ENCODE assay signal across 8 cellular contexts in the genomic region with DNA sequence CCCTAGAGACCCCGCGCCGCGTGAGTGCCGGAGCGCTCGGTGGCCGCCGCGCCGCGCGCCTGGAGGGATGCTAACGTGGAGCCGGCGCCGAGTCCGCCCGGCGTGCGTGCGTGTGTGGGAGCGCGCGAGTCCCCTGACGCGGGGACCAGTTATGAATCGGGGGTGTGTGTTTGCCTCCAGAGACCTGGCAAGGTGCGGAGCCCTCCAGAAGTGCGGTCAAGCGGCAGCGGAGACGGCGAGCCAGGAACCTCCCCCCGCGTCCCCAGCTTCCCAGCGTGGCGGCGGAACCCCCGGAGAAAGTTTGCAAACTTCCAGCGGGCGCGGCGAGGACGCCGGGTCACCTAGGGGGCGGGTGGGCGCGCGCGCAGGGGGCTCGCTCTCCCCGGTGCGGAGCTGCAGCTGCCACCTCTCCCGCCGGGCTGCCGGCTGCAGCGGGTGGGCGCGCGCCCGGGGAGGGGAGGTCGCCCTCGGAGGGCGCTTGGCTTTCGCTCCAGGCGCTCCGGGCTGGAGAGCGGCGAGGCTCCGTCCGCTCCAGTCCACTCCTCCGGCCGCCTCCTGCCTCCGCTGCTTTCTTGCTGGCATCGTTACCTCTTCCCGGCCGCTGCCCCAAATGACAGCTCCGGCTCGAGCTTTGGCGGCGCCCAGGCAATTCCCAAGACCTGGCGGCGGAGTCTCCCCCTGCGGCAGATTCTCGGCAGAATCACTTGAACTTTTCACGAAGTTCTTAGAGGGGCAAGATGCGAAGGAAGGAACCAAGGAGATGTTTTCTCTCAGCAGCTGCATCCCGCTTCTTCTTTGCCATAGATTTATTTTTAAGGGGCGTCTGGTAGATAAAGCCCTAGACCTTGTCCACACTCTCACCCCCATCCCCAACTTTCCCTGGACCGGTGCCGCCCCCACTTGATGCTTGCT. TPM values are rescaled to one million over a fixed set of nuclear protein-coding genes. Genes with fewer than 3 reads are reported as not detected.
DNase-seq lines count a peak whose midpoint lies in the region; ATAC-seq, FAIRE-seq and TF ChIP-seq lines count a peak whose summit lies in the region.

No MANE protein-coding gene starts in this region.

- ATAC-seq in GM18511 (IDR thresholded peaks at IDR 0.05; ENCODE audit: unreplicated experiment) (peak; percentile 32), SK-N-SH treated with all-trans-retinoic acid at 6 μM for 48 hours (peak; percentile 63), HG03432 (IDR thresholded peaks at IDR 0.05; ENCODE audit: unreplicated experiment) (no peak)

- H3K27me3 ChIP-seq in muscle layer of duodenum (ENCODE audit: low read depth, low read length) (peaks cover 10% of the 10 kb centered on the region), small intestine (ENCODE audit: control insufficient read depth in 2 of 2, insufficient read depth in 2 of 2, low read length in 2 of 2) (peaks cover 4 to 13% of the 10 kb centered on the region in 2 donors)

- H3K36me3 ChIP-seq in muscle layer of duodenum (ENCODE audit: control insufficient read depth in 1 of 2, insufficient read depth in 2 of 2, low read length in 2 of 2) = no peaks in the 10 kb centered on the region
- no peaks in the 10 kb centered on the region for H3K36me3 ChIP-seq in small intestine (ENCODE audit: control insufficient read depth in 2 of 2, insufficient read depth in 2 of 2, low read length in 2 of 2)

- no peaks in the 10 kb centered on the region for H3K9me3 ChIP-seq in muscle layer of duodenum (ENCODE audit: control insufficient read depth in 1 of 2, low read length in 2 of 2)
- no peaks in the 10 kb centered on the region for H3K9me3 ChIP-seq in small intestine (ENCODE audit: control insufficient read depth, low read depth)

- H3K4me3 ChIP-seq in muscle layer of duodenum (ENCODE audit: low read depth in 1 of 2, low read length in 2 of 2) = peak overlapping the region; percentile 74 to 80
- H3K4me3 ChIP-seq in small intestine (ENCODE audit: low read depth in 1 of 2, low read length in 2 of 2) = no peak overlapping the region

- in situ Hi-C loops in ACHN (cut with HindIII; ENCODE audit: low pct_ligation_motif_present, low pct_unique_long_range_greater_than_20kb, low sequenced_read_pairs) = no loop called here

- H3K4me1 ChIP-seq in muscle layer of duodenum (ENCODE audit: control insufficient read depth in 1 of 2, insufficient read depth in 2 of 2, low read length in 2 of 2) = no peaks in the 10 kb centered on the region
- H3K4me1 ChIP-seq in small intestine (ENCODE audit: control insufficient read depth in 2 of 2, insufficient read depth in 1 of 2, low read depth in 1 of 2, low read length in 1 of 2) = peaks cover 0 to 6% of the 10 kb centered on the region in 2 donors

- no peak for FAIRE-seq in small intestine (lab: Jason Lieb, UNC)

- WGBS in small intestine, 3 donors = 1 to 7% (median 5%) methylated on average over 69 to 92 of the region's 92 CpGs

- peak; percentile 63 for DNase-seq in ACHN
- DNase-seq in epithelial cell of prostate (ENCODE audit: low read depth, low spot score) = no peak
- no peak for DNase-seq in superior temporal gyrus (ENCODE audit: extremely low spot score)
- no peak for DNase-seq in small intestine

- peak overlapping the region; percentile 55 for H3K27ac ChIP-seq in epithelial cell of prostate
- peak overlapping the region; percentile 82 for H3K27ac ChIP-seq in muscle layer of duodenum (ENCODE audit: low read length)
- peak overlapping the region in 1 of 2 donors; percentile 78 for H3K27ac ChIP-seq in small intestine (ENCODE audit: low read depth in 1 of 2, low read length in 1 of 2)

TF ChIP-seq in SK-N-SH treated with all-trans-retinoic acid at 6 μM for 48 hours, 23 proteins besides CTCF, POLR2A, EP300 and RAD21:
- no peak for TF ChIP-seq TOX (CRISPR knock-in tag; IDR thresholded peaks at IDR 0.05; ENCODE audit: borderline replicate concordance)

RNA-seq across cellular contexts. Expression of a gene that starts 2.3 kb away (rescaled TPM):
- 1 to 10 TPM in 1 of 3 donors, under 1 TPM in 1, not detected in 1; 0.27 to 1.8 TPM for polyA plus RNA-seq in small intestine

Comparison
In these comparisons a context has a peak if more than half of its experiments do, and no peak if none do; other contexts are left out.
1. H3K4me3 ChIP-seq: peak in muscle layer of duodenum (2 of 2); none in small intestine (0 of 2).